Comparison of ENCODE assay signal across 1 cellular context in genomic region chr1:156282479-156283222, GRCh38.
TF ChIP-seq lines count a peak whose summit lies in the region.

A gene with protein sequence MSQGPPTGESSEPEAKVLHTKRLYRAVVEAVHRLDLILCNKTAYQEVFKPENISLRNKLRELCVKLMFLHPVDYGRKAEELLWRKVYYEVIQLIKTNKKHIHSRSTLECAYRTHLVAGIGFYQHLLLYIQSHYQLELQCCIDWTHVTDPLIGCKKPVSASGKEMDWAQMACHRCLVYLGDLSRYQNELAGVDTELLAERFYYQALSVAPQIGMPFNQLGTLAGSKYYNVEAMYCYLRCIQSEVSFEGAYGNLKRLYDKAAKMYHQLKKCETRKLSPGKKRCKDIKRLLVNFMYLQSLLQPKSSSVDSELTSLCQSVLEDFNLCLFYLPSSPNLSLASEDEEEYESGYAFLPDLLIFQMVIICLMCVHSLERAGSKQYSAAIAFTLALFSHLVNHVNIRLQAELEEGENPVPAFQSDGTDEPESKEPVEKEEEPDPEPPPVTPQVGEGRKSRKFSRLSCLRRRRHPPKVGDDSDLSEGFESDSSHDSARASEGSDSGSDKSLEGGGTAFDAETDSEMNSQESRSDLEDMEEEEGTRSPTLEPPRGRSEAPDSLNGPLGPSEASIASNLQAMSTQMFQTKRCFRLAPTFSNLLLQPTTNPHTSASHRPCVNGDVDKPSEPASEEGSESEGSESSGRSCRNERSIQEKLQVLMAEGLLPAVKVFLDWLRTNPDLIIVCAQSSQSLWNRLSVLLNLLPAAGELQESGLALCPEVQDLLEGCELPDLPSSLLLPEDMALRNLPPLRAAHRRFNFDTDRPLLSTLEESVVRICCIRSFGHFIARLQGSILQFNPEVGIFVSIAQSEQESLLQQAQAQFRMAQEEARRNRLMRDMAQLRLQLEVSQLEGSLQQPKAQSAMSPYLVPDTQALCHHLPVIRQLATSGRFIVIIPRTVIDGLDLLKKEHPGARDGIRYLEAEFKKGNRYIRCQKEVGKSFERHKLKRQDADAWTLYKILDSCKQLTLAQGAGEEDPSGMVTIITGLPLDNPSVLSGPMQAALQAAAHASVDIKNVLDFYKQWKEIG (minus strand): TSS chr1:156282825. CDS start chr1:156282680, 145 bp downstream.

TF ChIP-seq in HepG2, 621 proteins besides CTCF, POLR2A, EP300 and RAD21 (continued from another document and continues in another):
- no peak for TF ChIP-seq AFF4 (CRISPR knock-in tag; IDR thresholded peaks at IDR 0.05)
- TF ChIP-seq ZNF883 (CRISPR knock-in tag; IDR thresholded peaks at IDR 0.05; ENCODE audit: not compliant biosample characterization), result peak; percentile 68
- no peak; the same call in 1 of the 2 replicates for TF ChIP-seq RELA (CRISPR knock-in tag; IDR thresholded peaks at IDR 0.05)
- 0 out of 2 replicates have a peak, but pooled peaks have one; percentile 38 for TF ChIP-seq ZNF577 (CRISPR knock-in tag; IDR thresholded peaks at IDR 0.05; ENCODE audit: borderline replicate concordance, low read depth)
- TF ChIP-seq ZNF850 (CRISPR knock-in tag; conservative IDR thresholded peaks at IDR 0.05), result no peak
- 0 out of 2 replicates have a peak, but pooled peaks have one; percentile 83 for TF ChIP-seq CBX5 (CRISPR knock-in tag; IDR thresholded peaks at IDR 0.05; ENCODE audit: borderline replicate concordance)
- peak; percentile 78; the same call in 1 of the 2 replicates for TF ChIP-seq ZNF607 (CRISPR knock-in tag; IDR thresholded peaks at IDR 0.05; ENCODE audit: borderline replicate concordance)
- peak; percentile 56; the same call in 1 of the 2 replicates for TF ChIP-seq HOXA5 (CRISPR knock-in tag; IDR thresholded peaks at IDR 0.05)
- TF ChIP-seq, protein P1, sequence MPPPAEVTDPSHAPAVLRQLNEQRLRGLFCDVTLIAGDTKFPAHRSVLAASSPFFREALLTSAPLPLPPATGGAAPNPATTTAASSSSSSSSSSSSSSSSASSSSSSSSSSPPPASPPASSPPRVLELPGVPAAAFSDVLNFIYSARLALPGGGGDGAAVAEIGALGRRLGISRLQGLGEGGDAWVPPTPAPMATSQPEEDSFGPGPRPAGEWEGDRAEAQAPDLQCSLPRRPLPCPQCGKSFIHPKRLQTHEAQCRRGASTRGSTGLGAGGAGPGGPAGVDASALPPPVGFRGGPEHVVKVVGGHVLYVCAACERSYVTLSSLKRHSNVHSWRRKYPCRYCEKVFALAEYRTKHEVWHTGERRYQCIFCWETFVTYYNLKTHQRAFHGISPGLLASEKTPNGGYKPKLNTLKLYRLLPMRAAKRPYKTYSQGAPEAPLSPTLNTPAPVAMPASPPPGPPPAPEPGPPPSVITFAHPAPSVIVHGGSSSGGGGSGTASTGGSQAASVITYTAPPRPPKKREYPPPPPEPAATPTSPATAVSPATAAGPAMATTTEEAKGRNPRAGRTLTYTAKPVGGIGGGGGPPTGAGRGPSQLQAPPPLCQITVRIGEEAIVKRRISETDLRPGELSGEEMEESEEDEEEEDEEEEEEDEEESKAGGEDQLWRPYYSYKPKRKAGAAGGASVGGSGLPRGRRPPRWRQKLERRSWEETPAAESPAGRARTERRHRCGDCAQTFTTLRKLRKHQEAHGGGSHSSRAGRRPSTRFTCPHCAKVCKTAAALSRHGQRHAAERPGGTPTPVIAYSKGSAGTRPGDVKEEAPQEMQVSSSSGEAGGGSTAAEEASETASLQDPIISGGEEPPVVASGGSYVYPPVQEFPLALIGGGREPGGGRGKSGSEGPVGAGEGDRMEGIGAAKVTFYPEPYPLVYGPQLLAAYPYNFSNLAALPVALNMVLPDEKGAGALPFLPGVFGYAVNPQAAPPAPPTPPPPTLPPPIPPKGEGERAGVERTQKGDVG (CRISPR knock-in tag; IDR thresholded peaks at IDR 0.05; ENCODE audit: borderline replicate concordance), result no peak
- TF ChIP-seq NFE2L1 (CRISPR knock-in tag; IDR thresholded peaks at IDR 0.05; ENCODE audit: borderline replicate concordance), result no peak
- peak; percentile 81; the same call in 1 of the 2 replicates for TF ChIP-seq ZMAT3 (CRISPR knock-in tag; conservative IDR thresholded peaks at IDR 0.05)
- TF ChIP-seq ZNF33B (CRISPR knock-in tag; IDR thresholded peaks at IDR 0.05), result peak; percentile 53; the same call in 1 of the 2 replicates
- TF ChIP-seq MBNL3 (CRISPR knock-in tag; conservative IDR thresholded peaks at IDR 0.05), result no peak
- TF ChIP-seq, protein P2, sequence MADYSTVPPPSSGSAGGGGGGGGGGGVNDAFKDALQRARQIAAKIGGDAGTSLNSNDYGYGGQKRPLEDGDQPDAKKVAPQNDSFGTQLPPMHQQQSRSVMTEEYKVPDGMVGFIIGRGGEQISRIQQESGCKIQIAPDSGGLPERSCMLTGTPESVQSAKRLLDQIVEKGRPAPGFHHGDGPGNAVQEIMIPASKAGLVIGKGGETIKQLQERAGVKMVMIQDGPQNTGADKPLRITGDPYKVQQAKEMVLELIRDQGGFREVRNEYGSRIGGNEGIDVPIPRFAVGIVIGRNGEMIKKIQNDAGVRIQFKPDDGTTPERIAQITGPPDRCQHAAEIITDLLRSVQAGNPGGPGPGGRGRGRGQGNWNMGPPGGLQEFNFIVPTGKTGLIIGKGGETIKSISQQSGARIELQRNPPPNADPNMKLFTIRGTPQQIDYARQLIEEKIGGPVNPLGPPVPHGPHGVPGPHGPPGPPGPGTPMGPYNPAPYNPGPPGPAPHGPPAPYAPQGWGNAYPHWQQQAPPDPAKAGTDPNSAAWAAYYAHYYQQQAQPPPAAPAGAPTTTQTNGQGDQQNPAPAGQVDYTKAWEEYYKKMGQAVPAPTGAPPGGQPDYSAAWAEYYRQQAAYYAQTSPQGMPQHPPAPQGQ (CRISPR knock-in tag; IDR thresholded peaks at IDR 0.05; ENCODE audit: borderline replicate concordance), result peak; percentile 69; the same call in 1 of the 2 replicates
- no peak for TF ChIP-seq CAMTA2 (CRISPR knock-in tag; IDR thresholded peaks at IDR 0.05; ENCODE audit: borderline replicate concordance)
- TF ChIP-seq, protein P3, sequence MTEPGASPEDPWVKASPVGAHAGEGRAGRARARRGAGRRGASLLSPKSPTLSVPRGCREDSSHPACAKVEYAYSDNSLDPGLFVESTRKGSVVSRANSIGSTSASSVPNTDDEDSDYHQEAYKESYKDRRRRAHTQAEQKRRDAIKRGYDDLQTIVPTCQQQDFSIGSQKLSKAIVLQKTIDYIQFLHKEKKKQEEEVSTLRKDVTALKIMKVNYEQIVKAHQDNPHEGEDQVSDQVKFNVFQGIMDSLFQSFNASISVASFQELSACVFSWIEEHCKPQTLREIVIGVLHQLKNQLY (CRISPR knock-in tag; IDR thresholded peaks at IDR 0.05), result 0 out of 2 replicates have a peak, but pooled peaks have one; percentile 29
- 0 out of 2 replicates have a peak, but pooled peaks have one; percentile 27 for TF ChIP-seq ZNF17 (CRISPR knock-in tag; IDR thresholded peaks at IDR 0.05)
- peak; percentile 84 for TF ChIP-seq CREM (IDR thresholded peaks at IDR 0.05)
- TF ChIP-seq CREM (CRISPR knock-in tag; IDR thresholded peaks at IDR 0.05), result no peak
- TF ChIP-seq ZSCAN5A (CRISPR knock-in tag; IDR thresholded peaks at IDR 0.05; ENCODE audit: borderline replicate concordance), result no peak
- TF ChIP-seq PAF1 (CRISPR knock-in tag; IDR thresholded peaks at IDR 0.05), result no peak
- peak; percentile 58; the same call in 1 of the 2 replicates for TF ChIP-seq FOXJ3 (CRISPR knock-in tag; IDR thresholded peaks at IDR 0.05; ENCODE audit: borderline replicate concordance)
- TF ChIP-seq THYN1 (CRISPR knock-in tag; IDR thresholded peaks at IDR 0.05; ENCODE audit: borderline replicate concordance, low read depth), result no peak
- peak; percentile 76; the same call in 1 of the 2 replicates for TF ChIP-seq ZZZ3 (CRISPR knock-in tag; IDR thresholded peaks at IDR 0.05; ENCODE audit: borderline replicate concordance)
- peak; percentile 48; the same call in 1 of the 2 replicates for TF ChIP-seq SAFB2 (CRISPR knock-in tag; IDR thresholded peaks at IDR 0.05; ENCODE audit: borderline replicate concordance, low read depth)
- TF ChIP-seq ZBTB7A (CRISPR knock-in tag; IDR thresholded peaks at IDR 0.05), result no peak
- TF ChIP-seq ZNF737 (CRISPR knock-in tag; IDR thresholded peaks at IDR 0.05; ENCODE audit: borderline replicate concordance), result no peak
- TF ChIP-seq ZNF782 (CRISPR knock-in tag; IDR thresholded peaks at IDR 0.05; ENCODE audit: borderline replicate concordance), result peak; percentile 73; the same call in 1 of the 2 replicates
- TF ChIP-seq HNRNPL (IDR thresholded peaks at IDR 0.05; ENCODE audit: low read depth, low read length), result no peak
- peak; percentile 88 for TF ChIP-seq HDAC1 (CRISPR knock-in tag; IDR thresholded peaks at IDR 0.05)
- no peak for TF ChIP-seq MZF1 (CRISPR knock-in tag; IDR thresholded peaks at IDR 0.05; ENCODE audit: borderline replicate concordance)
- TF ChIP-seq ZNF552 (CRISPR knock-in tag; IDR thresholded peaks at IDR 0.05; ENCODE audit: borderline replicate concordance), result no peak
- peak; percentile 30; the same call in 1 of the 2 replicates for TF ChIP-seq ZNF704 (CRISPR knock-in tag; IDR thresholded peaks at IDR 0.05; ENCODE audit: borderline replicate concordance)
- TF ChIP-seq NRL (CRISPR knock-in tag; IDR thresholded peaks at IDR 0.05; ENCODE audit: borderline replicate concordance), result peak; percentile 90
- no peak for TF ChIP-seq SNAPC4 (CRISPR knock-in tag; IDR thresholded peaks at IDR 0.05)
- no peak for TF ChIP-seq ATF7 (IDR thresholded peaks at IDR 0.05)
- no peak for TF ChIP-seq ATF7 (CRISPR knock-in tag; IDR thresholded peaks at IDR 0.05)
- TF ChIP-seq ZNF207 (IDR thresholded peaks at IDR 0.05; ENCODE audit: borderline replicate concordance), result no peak
- peak; percentile 58; the same call in 1 of the 2 replicates for TF ChIP-seq ZNF205 (CRISPR knock-in tag; IDR thresholded peaks at IDR 0.05)
- TF ChIP-seq ZNF124 (CRISPR knock-in tag; IDR thresholded peaks at IDR 0.05), result peak; percentile 78; the same call in 1 of the 2 replicates
